Comparison of ENCODE assay signal across 8 cellular contexts in genomic region chr2:203238329-203238710, GRCh38. TPM values are rescaled to one million over a fixed set of nuclear protein-coding genes. Genes with fewer than 3 reads are reported as not detected.
DNase-seq lines count a peak whose midpoint lies in the region; ATAC-seq, FAIRE-seq and TF ChIP-seq lines count a peak whose summit lies in the region.

No MANE protein-coding gene starts in this region.

- no peak for TF ChIP-seq RAD21 in A549 (conservative IDR thresholded peaks at IDR 0.05 in 1 of 2, IDR thresholded peaks at IDR 0.05 in 1 of 2)

- WGBS in A549 (ENCODE audit: missing lambda C conversion rate): 28% methylated on average over 19 of the region's 19 CpGs

- FAIRE-seq in A549 (lab: Jason Lieb, UNC): no peak
- FAIRE-seq in keratinocyte (lab: Jason Lieb, UNC): no peak

- H3K4me3 ChIP-seq in A549 (peak overlapping the region; percentile 91), keratinocyte (ENCODE audit: control insufficient read depth in 2 of 3, extremely low read depth in 1 of 3, insufficient read depth in 2 of 3, low read depth in 1 of 3, low read length in 3 of 3) (peak overlapping the region; percentile 80 to 98 (median 97))

- peaks cover 38% of the 10 kb centered on the region for H3K36me3 Mint-ChIP-seq in activated T-helper 17 cell treated with anti-CD3 and anti-CD28 coated beads, Interleukin-2, amount 50 U/mL, for 72 hours (ENCODE audit: low read depth)

- H4K20me1 ChIP-seq in keratinocyte (ENCODE audit: control insufficient read depth, extremely low read depth, insufficient read depth, low read length): no peaks in the 10 kb centered on the region

- peaks cover 0 to 3% of the 10 kb centered on the region in 2 experiments for H3K36me3 ChIP-seq in keratinocyte (ENCODE audit: control insufficient read depth in 2 of 2, extremely low read depth in 1 of 2, insufficient read depth in 2 of 2, low read length in 2 of 2)

- H3K27ac ChIP-seq in A549 (peak overlapping the region; percentile 86 to 98), keratinocyte (ENCODE audit: control insufficient read depth, insufficient read depth, low read length) (peak overlapping the region; percentile 97), temporal lobe (ENCODE audit: low read depth, low read length) (peak overlapping the region; percentile 83)

- DNase-seq in A549 (ENCODE audit: low read depth in 1 of 2, low spot score in 1 of 2) (no peak), keratinocyte (ENCODE audit: low read depth, low spot score) (no peak), superior temporal gyrus (ENCODE audit: extremely low spot score) (no peak), KG1 (lab: John Stamatoyannopoulos, UW) (no peak)

- H3K4me3 Mint-ChIP-seq in activated T-helper 17 cell treated with anti-CD3 and anti-CD28 coated beads, Interleukin-2, amount 50 U/mL, for 72 hours: peak overlapping the region; percentile 90

- TF ChIP-seq CTCF in A549 (IDR thresholded peaks at IDR 0.05) (no peak), keratinocyte (optimal IDR thresholded peaks at IDR 0.05 in 1 of 3, IDR thresholded peaks at IDR 0.05 in 1 of 3, conservative IDR thresholded peaks at IDR 0.05 in 1 of 3; ENCODE audit: extremely low read depth in 1 of 3, insufficient read depth in 2 of 3, low read length in 3 of 3) (no peak)

- H3K27ac Mint-ChIP-seq in activated T-helper 17 cell treated with anti-CD3 and anti-CD28 coated beads, Interleukin-2, amount 50 U/mL, for 72 hours: peak overlapping the region; percentile 96

- dilution Hi-C loops in keratinocyte (cut with MboI; ENCODE audit: extremely low pct_ligation_motif_present, low sequenced_read_pairs): no loop called here

- H3K9me3 Mint-ChIP-seq in activated T-helper 17 cell treated with anti-CD3 and anti-CD28 coated beads, Interleukin-2, amount 50 U/mL, for 72 hours: no peaks in the 10 kb centered on the region

- peaks cover 20% of the 10 kb centered on the region for H3K4me1 Mint-ChIP-seq in activated T-helper 17 cell treated with anti-CD3 and anti-CD28 coated beads, Interleukin-2, amount 50 U/mL, for 72 hours

- ATAC-seq in A549 (peak in 1 of 2 experiments; percentile 7; a peak in 3 of 6 replicates), GM21825 (IDR thresholded peaks at IDR 0.05; ENCODE audit: unreplicated experiment) (peak; percentile 0), HG03175 (IDR thresholded peaks at IDR 0.05; ENCODE audit: unreplicated experiment) (no peak)
- peak; percentile 0 for ATAC-seq in activated T-helper 17 cell treated with anti-CD3 and anti-CD28 coated beads, Interleukin-2, amount 50 U/mL, for 72 hours (replicated peaks)

- H3K9me1 ChIP-seq in keratinocyte (ENCODE audit: control insufficient read depth, extremely low read depth, insufficient read depth, low read length): no peaks in the 10 kb centered on the region

- CTCF ChIA-PET in A549 (lab: Yijun Ruan, JAX): interaction anchor here (0.8 to 2.5 kb wide), 5 partner anchors 13 to 157 kb away, joined by 3 to 10 read pairs (median 3); no protein-coding TSS in a partner anchor

- H3K9ac ChIP-seq in keratinocyte (ENCODE audit: control insufficient read depth, extremely low read depth, insufficient read depth, low read length): peak overlapping the region; percentile 97

- H3K27me3 ChIP-seq in keratinocyte (ENCODE audit: control insufficient read depth, extremely low read depth, insufficient read depth, low read length): no peaks in the 10 kb centered on the region

- TF ChIP-seq POLR2A in A549 (IDR thresholded peaks at IDR 0.05; ENCODE audit: low read length): no peak

- H3K4me2 ChIP-seq in A549 (peak overlapping the region; percentile 77), keratinocyte (ENCODE audit: control insufficient read depth, extremely low read depth, insufficient read depth, low read depth, low read length) (peak overlapping the region; percentile 90)

- H3K27me3 Mint-ChIP-seq in activated T-helper 17 cell treated with anti-CD3 and anti-CD28 coated beads, Interleukin-2, amount 50 U/mL, for 72 hours: no peaks in the 10 kb centered on the region

- H3K4me1 ChIP-seq in A549: peaks cover 14% of the 10 kb centered on the region; the same call in 2 of the 3 replicates
- peaks cover 11% of the 10 kb centered on the region for H3K4me1 ChIP-seq in keratinocyte (ENCODE audit: control insufficient read depth, extremely low read depth, insufficient read depth, low read length)

- no peak for TF ChIP-seq EP300 in A549 (IDR thresholded peaks at IDR 0.05)

- POLR2A ChIA-PET in A549 (lab: Yijun Ruan, JAX): interaction anchor here (1.1 to 1.7 kb wide), 6 partner anchors 11 to 127 kb away, joined by 3 to 11 read pairs (median 8); partner anchors contain the start of gene ABI2

- peaks cover 13% of the 10 kb centered on the region for H3K79me2 ChIP-seq in keratinocyte (ENCODE audit: control insufficient read depth, insufficient read depth, low read length)

- H3K9me3 ChIP-seq in A549 (no peaks in the 10 kb centered on the region), keratinocyte (ENCODE audit: control insufficient read depth, low read depth, low read length) (no peaks in the 10 kb centered on the region)

- H2AFZ ChIP-seq in keratinocyte (ENCODE audit: control insufficient read depth, low read length): peak overlapping the region; percentile 75

TF ChIP-seq in A549, 52 proteins besides CTCF, POLR2A, EP300 and RAD21 (continues in another document):
- TF ChIP-seq CHD2 (IDR thresholded peaks at IDR 0.05; ENCODE audit: low read length, partially characterized antibody): no peak
- TF ChIP-seq PBX3 (IDR thresholded peaks at IDR 0.05): no peak
- TF ChIP-seq HEYL (CRISPR knock-in tag; IDR thresholded peaks at IDR 0.05): no peak
- TF ChIP-seq FOXS1 (CRISPR knock-in tag; IDR thresholded peaks at IDR 0.05): no peak
- TF ChIP-seq REST (IDR thresholded peaks at IDR 0.05): no peak
- no peak for TF ChIP-seq HES2 (IDR thresholded peaks at IDR 0.05)
- no peak for TF ChIP-seq ELK1 (IDR thresholded peaks at IDR 0.05; ENCODE audit: low read depth, low read length)

RNA-seq across cellular contexts. Expression of gene CYP20A1, which starts 0.5 kb away (rescaled TPM):
- polyA plus RNA-seq in A549 (2011; rRNA removed): 16.0 and 19.7 TPM in 2 replicates
- 4.9 and 5.2 TPM in 2 replicates for polyA plus RNA-seq in A549 (2012; cell fraction: cytosol; rRNA removed)
- 2.9 and 4.5 TPM in 2 replicates for polyA plus RNA-seq in A549 (2012; cell fraction: nucleus; rRNA removed)
- 7.5 to 8.5 TPM (median 7.9 TPM) in 3 replicates for polyA plus RNA-seq in A549 (2017; fragmentation: RNase III; extraction: RNeasy Plus Mini Kit Qiagen cat#74134 plus additional on column Dnase treatment)
- polyA minus RNA-seq in A549 (2011; rRNA and poly(A)+ RNA removed): 13.1 and 14.3 TPM in 2 replicates
- 10 to 100 TPM; 19.1 to 21.7 TPM for total RNA-seq in activated T-helper 17 cell treated with anti-CD3 and anti-CD28 coated beads, Interleukin-2, amount 50 U/mL, for 72 hours
- polyA plus RNA-seq in keratinocyte: 5.3 to 11.6 TPM (median 8.9 TPM) in 3 replicates
- polyA plus RNA-seq in keratinocyte (2011; ENCODE audit: low read depth): 3.3 TPM
- 6.0 and 8.2 TPM in 2 replicates for polyA plus RNA-seq in keratinocyte (2011; cell fraction: cytosol; rRNA removed)
- polyA plus RNA-seq in keratinocyte (2011; cell fraction: nucleus; rRNA removed): 11.0 and 11.2 TPM in 2 replicates
- polyA plus RNA-seq in keratinocyte (2012; ENCODE audit: low replicate concordance): 6.1 and 8.4 TPM in 2 replicates
- polyA minus RNA-seq in keratinocyte: 2.7 to 14.7 TPM (median 9.2 TPM) in 3 replicates
- polyA minus RNA-seq in keratinocyte (2011; cell fraction: cytosol; rRNA and poly(A)+ RNA removed): 8.8 TPM
- 11.5 and 21.0 TPM in 2 replicates for polyA minus RNA-seq in keratinocyte (2011; cell fraction: nucleus; rRNA and poly(A)+ RNA removed)
- total RNA-seq in temporal lobe: 20.2 TPM
